Comparison of ENCODE assay signal across 11 cellular contexts in the genomic region with DNA sequence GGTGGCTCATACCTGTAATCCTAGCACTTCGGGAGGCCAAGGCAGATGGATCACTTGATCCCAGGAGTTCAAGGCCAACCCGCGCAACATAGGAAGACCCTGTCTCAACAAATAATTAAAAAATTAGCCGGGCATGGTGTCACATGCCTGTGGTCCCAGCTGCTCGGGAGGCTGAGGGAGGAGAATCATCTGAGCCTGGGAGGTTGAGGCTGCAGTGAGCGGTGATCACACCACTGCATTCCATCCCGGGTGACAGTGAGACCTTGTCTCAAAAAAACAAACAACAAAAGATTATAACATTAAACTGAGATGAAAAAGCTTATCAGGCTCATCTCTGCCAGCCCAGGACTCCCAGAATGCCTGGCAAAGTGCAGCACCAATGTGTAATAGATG. TPM values are rescaled to one million over a fixed set of nuclear protein-coding genes. Genes with fewer than 3 reads are reported as not detected.
A peak's percentile ranks its signal among the peaks of the same experiment; 100 is the strongest.
DNase-seq lines count a peak whose midpoint lies in the region; ATAC-seq, FAIRE-seq and TF ChIP-seq lines count a peak whose summit lies in the region.
"Had no signal": no experiment of that assay in that cellular context is flagged by ENCODE, and none has a peak within 500 bp of the region (broad histone marks: within the 10 kb centered on the region; RNA-seq: fewer than 3 reads in every experiment).

No MANE protein-coding gene starts in this region.

- no peaks in the 10 kb centered on the region for H3K9me3 Mint-ChIP-seq in stimulated activated naive CD8-positive, alpha-beta T cell treated with anti-CD3 and anti-CD28 coated beads, Interleukin-15, Interleukin-2, amounts not matched to agents 100 ng/mL and 50 ng/mL, for 24 hours
- H3K9me3 Mint-ChIP-seq in activated CD8-positive, alpha-beta T cell treated with anti-CD3 and anti-CD28 coated beads, Interleukin-2, amount 10 ng/mL, durations not matched to agents 7 days and 5 days (ENCODE audit: insufficient read depth): no peaks in the 10 kb centered on the region
- no peaks in the 10 kb centered on the region for H3K9me3 Mint-ChIP-seq in mesothelial cell of epicardium
- H3K9me3 Mint-ChIP-seq: endodermal cell had no signal

- POLR2A ChIA-PET in activated CD8-positive, alpha-beta T cell treated with anti-CD3 and anti-CD28 coated beads, Interleukin-2, amount 10 ng/mL, durations not matched to agents 7 days and 5 days (lab: Charles Lee): interaction anchor here (1.7 kb wide), 1 partner anchor 13 kb away, joined by 5 read pairs; no protein-coding TSS in a partner anchor

- peak overlapping the region; percentile 96 for H3K27ac Mint-ChIP-seq in stimulated activated naive CD8-positive, alpha-beta T cell treated with anti-CD3 and anti-CD28 coated beads, Interleukin-15, Interleukin-2, amounts not matched to agents 100 ng/mL and 50 ng/mL, for 24 hours
- H3K27ac Mint-ChIP-seq in activated CD8-positive, alpha-beta T cell treated with anti-CD3 and anti-CD28 coated beads, Interleukin-2, amount 10 ng/mL, durations not matched to agents 7 days and 5 days: peak overlapping the region; percentile 89
- H3K27ac Mint-ChIP-seq in mesothelial cell of epicardium: peak overlapping the region; percentile 37
- H3K27ac Mint-ChIP-seq: endodermal cell had no signal

- H3K27me3 Mint-ChIP-seq in stimulated activated naive CD8-positive, alpha-beta T cell treated with anti-CD3 and anti-CD28 coated beads, Interleukin-15, Interleukin-2, amounts not matched to agents 100 ng/mL and 50 ng/mL, for 24 hours: no peaks in the 10 kb centered on the region
- H3K27me3 Mint-ChIP-seq in activated CD8-positive, alpha-beta T cell treated with anti-CD3 and anti-CD28 coated beads, Interleukin-2, amount 10 ng/mL, durations not matched to agents 7 days and 5 days (ENCODE audit: low read depth): no peaks in the 10 kb centered on the region
- no peaks in the 10 kb centered on the region for H3K27me3 Mint-ChIP-seq in mesothelial cell of epicardium (ENCODE audit: low read depth)

- no peak for DNase-seq in stimulated activated naive CD8-positive, alpha-beta T cell treated with anti-CD3 and anti-CD28 coated beads, Interleukin-15, Interleukin-2, amounts not matched to agents 100 U/mL and 50 U/mL, for 24 hours
- DNase-seq in activated CD8-positive, alpha-beta T cell treated with anti-CD3 and anti-CD28 coated beads, Interleukin-2, amount 10 ng/mL, durations not matched to agents 7 days and 5 days: no peak
- peak in 1 of 2 experiments; percentile 6 for DNase-seq in mesothelial cell of epicardium (ENCODE audit: low spot score in 2 of 2, unreplicated experiment in 2 of 2)
- DNase-seq in urothelium cell line (ENCODE audit: low spot score): no peak
- no peak for DNase-seq in NCI-H1092 (lab: John Stamatoyannopoulos, UW)
- no peak for DNase-seq in NCI-H187 (lab: John Stamatoyannopoulos, UW)
- DNase-seq: endodermal cell, gastrocnemius medialis, SHP77 treated with DMSO at 0.1 percent for 48 hours had no signal

- no peak for TF ChIP-seq CTCF in mesothelial cell of epicardium (IDR thresholded peaks at IDR 0.05; ENCODE audit: unreplicated experiment)

- peaks cover 4% of the 10 kb centered on the region for H3K36me3 Mint-ChIP-seq in stimulated activated naive CD8-positive, alpha-beta T cell treated with anti-CD3 and anti-CD28 coated beads, Interleukin-15, Interleukin-2, amounts not matched to agents 100 ng/mL and 50 ng/mL, for 24 hours (ENCODE audit: low read depth)
- peaks cover 3% of the 10 kb centered on the region for H3K36me3 Mint-ChIP-seq in activated CD8-positive, alpha-beta T cell treated with anti-CD3 and anti-CD28 coated beads, Interleukin-2, amount 10 ng/mL, durations not matched to agents 7 days and 5 days (ENCODE audit: low read depth)
- peaks cover 4% of the 10 kb centered on the region for H3K36me3 Mint-ChIP-seq in mesothelial cell of epicardium

- no peak for ATAC-seq in stimulated activated naive CD8-positive, alpha-beta T cell treated with anti-CD3 and anti-CD28 coated beads, Interleukin-15, Interleukin-2, amounts not matched to agents 100 U/mL and 50 U/mL, for 24 hours
- no peak for ATAC-seq in activated CD8-positive, alpha-beta T cell treated with anti-CD3 and anti-CD28 coated beads, Interleukin-2, amount 10 ng/mL, durations not matched to agents 7 days and 5 days
- ATAC-seq in HG03432 (IDR thresholded peaks at IDR 0.05; ENCODE audit: unreplicated experiment): no peak
- ATAC-seq: gastrocnemius medialis had no signal

- H3K4me1 Mint-ChIP-seq in stimulated activated naive CD8-positive, alpha-beta T cell treated with anti-CD3 and anti-CD28 coated beads, Interleukin-15, Interleukin-2, amounts not matched to agents 100 ng/mL and 50 ng/mL, for 24 hours (ENCODE audit: low read depth): peaks cover 64% of the 10 kb centered on the region
- H3K4me1 Mint-ChIP-seq in activated CD8-positive, alpha-beta T cell treated with anti-CD3 and anti-CD28 coated beads, Interleukin-2, amount 10 ng/mL, durations not matched to agents 7 days and 5 days (ENCODE audit: low read depth): peaks cover 28% of the 10 kb centered on the region
- peaks cover 18% of the 10 kb centered on the region for H3K4me1 Mint-ChIP-seq in mesothelial cell of epicardium

- CTCF ChIA-PET in activated CD8-positive, alpha-beta T cell treated with anti-CD3 and anti-CD28 coated beads, Interleukin-2, amount 10 ng/mL, durations not matched to agents 7 days and 5 days (lab: Charles Lee): interaction anchor here (1.0 to 5.8 kb wide), 8 partner anchors 8 to 193 kb away, joined by 3 to 73 read pairs (median 4); no protein-coding TSS in a partner anchor

- FAIRE-seq in urothelium cell line (lab: Jason Lieb, UNC): peak; percentile 5

- H3K4me3 Mint-ChIP-seq in stimulated activated naive CD8-positive, alpha-beta T cell treated with anti-CD3 and anti-CD28 coated beads, Interleukin-15, Interleukin-2, amounts not matched to agents 100 ng/mL and 50 ng/mL, for 24 hours: peak overlapping the region; percentile 59
- peak overlapping the region; percentile 17 for H3K4me3 Mint-ChIP-seq in activated CD8-positive, alpha-beta T cell treated with anti-CD3 and anti-CD28 coated beads, Interleukin-2, amount 10 ng/mL, durations not matched to agents 7 days and 5 days
- H3K4me3 Mint-ChIP-seq in mesothelial cell of epicardium: no peak overlapping the region
- H3K4me3 Mint-ChIP-seq: endodermal cell had no signal

RNA-seq across cellular contexts. Expression of a gene that starts 50.5 kb away (rescaled TPM):
- 10 to 100 TPM; 17.3 to 19.5 TPM for total RNA-seq in activated CD8-positive, alpha-beta T cell treated with anti-CD3 and anti-CD28 coated beads, Interleukin-2, amount 10 ng/mL, durations not matched to agents 7 days and 5 days
- total RNA-seq in mesothelial cell of epicardium: 22.0 to 24.7 TPM (median 23.5 TPM) in 3 replicates

Comparison
In these comparisons a context has a peak if more than half of its experiments do, and no peak if none do; other contexts are left out.
1. H3K27ac Mint-ChIP-seq: peak in every context shown above with its lines; median percentile 96 in stimulated activated naive CD8-positive, alpha-beta T cell treated with anti-CD3 and anti-CD28 coated beads, Interleukin-15, Interleukin-2, amounts not matched to agents 100 ng/mL and 50 ng/mL, for 24 hours; 89 in activated CD8-positive, alpha-beta T cell treated with anti-CD3 and anti-CD28 coated beads, Interleukin-2, amount 10 ng/mL, durations not matched to agents 7 days and 5 days; 37 in mesothelial cell of epicardium.